ENCODE assay signal across 9 cellular contexts in the genomic region with DNA sequence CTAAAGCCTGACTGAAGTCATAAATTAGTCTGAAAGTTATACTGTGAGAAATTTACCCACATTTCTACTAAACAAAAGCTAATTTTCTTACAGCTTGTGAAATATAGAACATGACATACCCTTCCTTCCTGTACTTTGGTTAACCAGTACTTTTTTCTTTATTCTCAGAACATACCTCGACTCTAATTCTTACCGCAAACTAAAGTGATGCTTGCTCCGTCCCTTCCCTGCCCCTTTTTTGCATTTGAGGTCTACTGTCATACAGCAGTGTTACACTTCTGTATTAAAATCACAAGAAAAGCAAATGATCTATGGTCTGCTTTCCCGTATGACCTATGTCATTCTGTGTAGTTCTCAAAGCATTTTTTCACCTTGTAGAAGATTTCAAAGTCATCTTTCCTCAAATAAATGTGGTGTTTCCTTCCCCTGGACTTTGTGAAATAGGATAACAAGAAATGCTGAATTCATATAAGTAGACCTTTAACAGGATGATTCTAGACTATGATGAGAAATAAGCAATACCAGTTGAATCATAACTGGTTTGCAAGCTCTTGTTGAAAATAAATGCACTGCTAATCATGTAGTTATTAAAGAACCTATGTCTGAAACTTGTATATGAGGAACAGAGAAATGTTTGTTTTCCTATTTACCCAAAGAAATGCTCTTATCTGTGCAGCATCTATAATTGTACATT. TPM values are rescaled to one million over a fixed set of nuclear protein-coding genes. Genes with fewer than 3 reads are reported as not detected.
A peak's percentile ranks its signal among the peaks of the same experiment; 100 is the strongest.
DNase-seq lines count a peak whose midpoint lies in the region; ATAC-seq and TF ChIP-seq lines count a peak whose summit lies in the region.
"Had no signal": no experiment of that assay in that cellular context is flagged by ENCODE, and none has a peak within 500 bp of the region (broad histone marks: within the 10 kb centered on the region; RNA-seq: fewer than 3 reads in every experiment).

No MANE protein-coding gene starts in this region.

- intact Hi-C loops in activated CD8-positive, alpha-beta T cell treated with anti-CD3 and anti-CD28 coated beads for 36 hours (cut with micrococcal nuclease): loop anchor here (2.0 to 5.0 kb wide), 2 partner anchors 27 to 86 kb away; a partner anchor contains a TSS
- intact Hi-C loops in sigmoid colon (cut with DNase I): no loop called here

- no peaks in the 10 kb centered on the region for H3K27me3 Mint-ChIP-seq in activated CD8-positive, alpha-beta T cell treated with anti-CD3 and anti-CD28 coated beads for 36 hours

- no peaks in the 10 kb centered on the region for H3K27me3 ChIP-seq in sigmoid colon

- no peak overlapping the region for H3K4me3 ChIP-seq in sigmoid colon
- H3K4me3 ChIP-seq in foreskin fibroblast (ENCODE audit: low read depth in 1 of 2, low read length in 2 of 2): no peak overlapping the region

- CTCF ChIA-PET in activated CD8-positive, alpha-beta T cell treated with anti-CD3 and anti-CD28 coated beads for 36 hours (lab: Charles Lee): interaction anchor here (0.7 to 7.9 kb wide), 8 partner anchors 10 to 111 kb away, joined by 3 to 172 read pairs (median 3); a partner anchor contains a TSS

- DNase-seq in activated CD8-positive, alpha-beta T cell treated with anti-CD3 and anti-CD28 coated beads for 36 hours: peak; percentile 71
- DNase-seq in stimulated activated CD4-positive, alpha-beta T cell treated with anti-CD3 and anti-CD28 coated beads, Interleukin-2, amount 100 ng/mL, for 4 hours (ENCODE audit: low read depth): peak; percentile 49
- DNase-seq in sigmoid colon: no peak
- DNase-seq in NCI-H446 (lab: John Stamatoyannopoulos, UW): no peak
- no peak for DNase-seq in foreskin fibroblast
- no peak for DNase-seq in C1 segment of cervical spinal cord (lab: John Stamatoyannopoulos, UW)

- no peak for TF ChIP-seq POLR2A in sigmoid colon (IDR thresholded peaks at IDR 0.05)

- H3K4me1 Mint-ChIP-seq in activated CD8-positive, alpha-beta T cell treated with anti-CD3 and anti-CD28 coated beads for 36 hours (ENCODE audit: low read depth): peaks cover 85% of the 10 kb centered on the region

- H3K36me3 ChIP-seq in sigmoid colon: no peaks in the 10 kb centered on the region

- H3K4me3 Mint-ChIP-seq in activated CD8-positive, alpha-beta T cell treated with anti-CD3 and anti-CD28 coated beads for 36 hours: peak overlapping the region; percentile 58

- peaks cover 79% of the 10 kb centered on the region for H3K36me3 Mint-ChIP-seq in activated CD8-positive, alpha-beta T cell treated with anti-CD3 and anti-CD28 coated beads for 36 hours (ENCODE audit: low read depth)

- POLR2A ChIA-PET in activated CD8-positive, alpha-beta T cell treated with anti-CD3 and anti-CD28 coated beads for 36 hours (lab: Charles Lee): interaction anchor here (0.9 to 7.0 kb wide), 13 partner anchors 11 to 111 kb away, joined by 3 to 194 read pairs (median 12); a partner anchor contains a TSS

- TF ChIP-seq CTCF in activated CD8-positive, alpha-beta T cell treated with anti-CD3 and anti-CD28 coated beads for 36 hours (IDR thresholded peaks at IDR 0.05): no peak
- TF ChIP-seq CTCF in sigmoid colon (IDR thresholded peaks at IDR 0.05) (no peak), foreskin fibroblast (IDR thresholded peaks at IDR 0.05; ENCODE audit: low read depth, low read length) (no peak)

- H3K4me1 ChIP-seq in sigmoid colon: no peaks in the 10 kb centered on the region
- H3K4me1 ChIP-seq: parathyroid adenoma had no signal

- H3K9me3 ChIP-seq in sigmoid colon: no peaks in the 10 kb centered on the region

- H3K27ac Mint-ChIP-seq in activated CD8-positive, alpha-beta T cell treated with anti-CD3 and anti-CD28 coated beads for 36 hours: peak overlapping the region; percentile 97

- peaks cover under 1% of the 10 kb centered on the region for H3K9me3 Mint-ChIP-seq in activated CD8-positive, alpha-beta T cell treated with anti-CD3 and anti-CD28 coated beads for 36 hours

- 45 to 81% methylated on average over 4 of the region's 4 CpGs for WGBS in sigmoid colon, 2 donors

- no peak for TF ChIP-seq EP300 in sigmoid colon (IDR thresholded peaks at IDR 0.05)

- ATAC-seq in GM19043 (IDR thresholded peaks at IDR 0.05; ENCODE audit: low read depth, unreplicated experiment) (peak; percentile 89), HG02943 (IDR thresholded peaks at IDR 0.05; ENCODE audit: low read depth, unreplicated experiment) (peak; percentile 87)
- peak; percentile 65 for ATAC-seq in activated CD8-positive, alpha-beta T cell treated with anti-CD3 and anti-CD28 coated beads for 36 hours

- no peak overlapping the region for H3K27ac ChIP-seq in sigmoid colon
- H3K27ac ChIP-seq: parathyroid adenoma had no signal

RNA-seq across cellular contexts. Expression of a gene that starts 30.4 kb away (rescaled TPM):
- total RNA-seq in activated CD8-positive, alpha-beta T cell treated with anti-CD3 and anti-CD28 coated beads for 36 hours: 100 to 1,000 TPM; 514 to 520 TPM
- 1 to 10 TPM; 2.5 to 4.3 (median 3.4) TPM for total RNA-seq in sigmoid colon
- 10 to 100 TPM in 1 of 3 donors, 1 to 10 TPM in 2; 5.8 to 36.4 (median 6.6) TPM for polyA plus RNA-seq in sigmoid colon

Comparison
In these comparisons a context has a peak if more than half of its experiments do, and no peak if none do; other contexts are left out.
1. DNase-seq: peak in activated CD8-positive, alpha-beta T cell treated with anti-CD3 and anti-CD28 coated beads for 36 hours (single experiment) and stimulated activated CD4-positive, alpha-beta T cell treated with anti-CD3 and anti-CD28 coated beads, Interleukin-2, amount 100 ng/mL, for 4 hours (single experiment); none in sigmoid colon (single experiment), NCI-H446 (0 of 2), foreskin fibroblast (0 of 2) and C1 segment of cervical spinal cord (0 of 14).
2. RNA of a gene that starts 30.4 kb away (total RNA-seq): 514 to 520 TPM in activated CD8-positive, alpha-beta T cell treated with anti-CD3 and anti-CD28 coated beads for 36 hours; 2.5 to 4.3 TPM in sigmoid colon; every median in the first group is over 10 times any median in the second.
3. Peak in every context shown above with its lines, with median percentiles within 50 percentile points of each other: ATAC-seq.